ENCODE assay signal across 1 cellular context in the genomic region with DNA sequence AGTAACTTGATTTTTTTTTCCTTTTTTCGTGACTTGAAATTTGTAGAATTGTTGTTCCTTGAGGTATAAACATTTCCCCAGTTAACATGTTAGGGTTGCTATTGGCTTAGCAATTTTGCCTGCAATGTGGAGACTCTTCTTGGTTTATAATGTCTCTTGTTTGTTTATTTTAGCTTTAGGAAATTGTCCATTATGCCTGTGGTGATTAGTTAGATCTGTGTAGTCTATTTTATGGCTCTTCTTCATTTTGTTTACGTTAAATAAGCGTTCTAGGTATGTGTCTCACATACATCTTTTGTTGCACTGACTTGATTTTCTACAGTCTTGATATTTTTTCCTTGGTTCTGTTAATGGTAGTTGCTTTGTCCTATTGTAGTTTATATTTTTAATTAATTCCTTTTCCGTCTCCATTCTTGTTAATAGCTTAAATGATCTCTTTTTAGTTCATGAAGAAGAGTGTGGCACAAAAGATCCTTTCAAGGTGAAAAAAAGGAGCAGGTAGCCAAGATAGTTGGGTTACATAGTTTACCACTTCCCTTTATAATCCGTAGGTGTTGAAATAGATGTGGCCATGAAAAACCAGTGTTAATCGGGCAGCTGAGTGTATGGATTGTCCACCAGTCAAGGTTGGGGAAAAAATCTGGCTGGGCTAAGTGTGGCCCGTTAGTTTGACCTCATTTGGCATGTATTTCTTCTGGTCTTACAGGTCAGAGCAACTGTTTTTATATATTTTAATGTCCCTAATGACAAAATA.
TF ChIP-seq lines count a peak whose summit lies in the region.

No MANE protein-coding gene starts in this region.

TF ChIP-seq in WTC11, 78 proteins besides CTCF, POLR2A, EP300 and RAD21 (continued from another document):
- TF ChIP-seq, protein P1, sequence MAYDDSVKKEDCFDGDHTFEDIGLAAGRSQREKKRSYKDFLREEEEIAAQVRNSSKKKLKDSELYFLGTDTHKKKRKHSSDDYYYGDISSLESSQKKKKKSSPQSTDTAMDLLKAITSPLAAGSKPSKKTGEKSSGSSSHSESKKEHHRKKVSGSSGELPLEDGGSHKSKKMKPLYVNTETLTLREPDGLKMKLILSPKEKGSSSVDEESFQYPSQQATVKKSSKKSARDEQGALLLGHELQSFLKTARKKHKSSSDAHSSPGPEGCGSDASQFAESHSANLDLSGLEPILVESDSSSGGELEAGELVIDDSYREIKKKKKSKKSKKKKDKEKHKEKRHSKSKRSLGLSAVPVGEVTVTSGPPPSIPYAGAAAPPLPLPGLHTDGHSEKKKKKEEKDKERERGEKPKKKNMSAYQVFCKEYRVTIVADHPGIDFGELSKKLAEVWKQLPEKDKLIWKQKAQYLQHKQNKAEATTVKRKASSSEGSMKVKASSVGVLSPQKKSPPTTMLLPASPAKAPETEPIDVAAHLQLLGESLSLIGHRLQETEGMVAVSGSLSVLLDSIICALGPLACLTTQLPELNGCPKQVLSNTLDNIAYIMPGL (CRISPR knock-in tag; IDR thresholded peaks at IDR 0.05), result no peak
- no peak for TF ChIP-seq RELA (CRISPR knock-in tag; IDR thresholded peaks at IDR 0.05; ENCODE audit: borderline replicate concordance)
- TF ChIP-seq FOXP1 (CRISPR knock-in tag; IDR thresholded peaks at IDR 0.05; ENCODE audit: borderline replicate concordance), result no peak
- no peak for TF ChIP-seq NFATC4 (CRISPR knock-in tag; IDR thresholded peaks at IDR 0.05)
- TF ChIP-seq ETV6 (CRISPR knock-in tag; IDR thresholded peaks at IDR 0.05), result no peak
- TF ChIP-seq ZNF121 (CRISPR knock-in tag; IDR thresholded peaks at IDR 0.05), result no peak
- TF ChIP-seq NFE2L1 (CRISPR knock-in tag; IDR thresholded peaks at IDR 0.05), result no peak
